25 cellular contexts compared by ENCODE assay signal in genomic region chr2:8612734-8613179, GRCh38.
"Had no signal": no experiment of that assay in that cellular context is flagged by ENCODE, and none has a peak within 500 bp of the region (broad histone marks: within the 10 kb centered on the region; RNA-seq: fewer than 3 reads in every experiment).

No MANE protein-coding gene starts in this region.

- ATAC-seq: gastrocnemius medialis; heart right ventricle; left cardiac atrium; naive thymus-derived CD4-positive, alpha-beta T cell had no signal

- H3K4me1 ChIP-seq: esophagus muscularis mucosa, gastrocnemius medialis, sigmoid colon, stomach, uterus had no signal

- FAIRE-seq: kidney had no signal

- H3K4me3 Mint-ChIP-seq: naive thymus-derived CD4-positive, alpha-beta T cell had no signal

- H3K27me3 ChIP-seq: dorsolateral prefrontal cortex, esophagus muscularis mucosa, gastrocnemius medialis, heart right ventricle, neutrophil, right atrium auricular region, sigmoid colon, stomach, transverse colon, uterus had no signal

- H3K4me3 ChIP-seq: dorsolateral prefrontal cortex, esophagus muscularis mucosa, gastrocnemius medialis, heart right ventricle, left ventricle myocardium inferior, lung, right atrium auricular region, sigmoid colon, skin epidermis, stomach, thoracic aorta, transverse colon, uterus had no signal

- H3K36me3 ChIP-seq: esophagus muscularis mucosa, gastrocnemius medialis, heart right ventricle, left ventricle myocardium inferior, neutrophil, right atrium auricular region, sigmoid colon, stomach, thoracic aorta, transverse colon, uterus had no signal

- DNase-seq: cortex of kidney; effector memory CD4-positive, alpha-beta T cell; gastrocnemius medialis; heart right ventricle; kidney; left cardiac atrium; left ventricle myocardium inferior; mesenchymal stem cell; naive thymus-derived CD4-positive, alpha-beta T cell; posterior cingulate gyrus; sigmoid colon; stimulated activated CD4-positive, alpha-beta T cell treated with anti-CD3 and anti-CD28 coated beads, Interleukin-12 subunit alpha, Interleukin-12 subunit beta, amount 100 ng/mL, for 4 hours; stimulated activated naive CD4-positive, alpha-beta T cell; stomach; substantia nigra; transverse colon; uterus had no signal

- H3K9me3 ChIP-seq: esophagus muscularis mucosa, gastrocnemius medialis, left ventricle myocardium inferior, neutrophil, right atrium auricular region, sigmoid colon, stomach, thoracic aorta, transverse colon, uterus had no signal

- H3K27ac ChIP-seq: dorsolateral prefrontal cortex, epithelial cell of prostate, esophagus muscularis mucosa, gastrocnemius medialis, heart right ventricle, left ventricle myocardium inferior, neutrophil, right atrium auricular region, sigmoid colon, skin epidermis, stomach, thoracic aorta, transverse colon, uterus had no signal

- H3K27ac Mint-ChIP-seq: naive thymus-derived CD4-positive, alpha-beta T cell had no signal
